13 cellular contexts compared by ENCODE assay signal in genomic region chr12:112149596-112149995, GRCh38. TPM values are rescaled to one million over a fixed set of nuclear protein-coding genes. Genes with fewer than 3 reads are reported as not detected.
A peak's percentile ranks its signal among the peaks of the same experiment; 100 is the strongest.
DNase-seq lines count a peak whose midpoint lies in the region; ATAC-seq and TF ChIP-seq lines count a peak whose summit lies in the region.
"Had no signal": no experiment of that assay in that cellular context is flagged by ENCODE, and none has a peak within 500 bp of the region (broad histone marks: within the 10 kb centered on the region; RNA-seq: fewer than 3 reads in every experiment).

No MANE protein-coding gene starts in this region.

- peak overlapping the region; percentile 47 for H3K27ac Mint-ChIP-seq in memory B cell
- H3K27ac Mint-ChIP-seq in activated T-helper 17 cell treated with anti-CD3 and anti-CD28 coated beads, Interleukin-2, amount 50 U/mL, for 72 hours: no peak overlapping the region

- H3K9me3 ChIP-seq in right atrium auricular region: no peaks in the 10 kb centered on the region
- H3K9me3 ChIP-seq: colonic mucosa had no signal

- H3K27me3 ChIP-seq in right atrium auricular region: no peaks in the 10 kb centered on the region
- H3K27me3 ChIP-seq: colonic mucosa had no signal

- DNase-seq in right atrium auricular region (ENCODE audit: low spot score) (peak; percentile 16), Right ventricle myocardium superior (no peak), ecto neural progenitor cell (ENCODE audit: low spot score) (peak; percentile 43), memory B cell (ENCODE audit: low spot score in 2 of 2) (no peak), NCI-H1048 (lab: John Stamatoyannopoulos, UW) (no peak), NCI-H2196 treated with DMSO at 0.1 percent for 48 hours (lab: John Stamatoyannopoulos, UW; ENCODE audit: unreplicated experiment) (no peak)
- DNase-seq: activated CD4-positive, CD25-positive, alpha-beta regulatory T cell; colonic mucosa; DMS 273 treated with DMSO at 0.1 percent for 48 hours; IMR-90 had no signal

- ATAC-seq in Right ventricle myocardium superior (ENCODE audit: poor library complexity): no peak
- ATAC-seq in memory B cell (ENCODE audit: low read depth): no peak
- ATAC-seq in activated T-helper 17 cell treated with anti-CD3 and anti-CD28 coated beads, Interleukin-2, amount 50 U/mL, for 72 hours (replicated peaks): no peak
- ATAC-seq in HG03457 (IDR thresholded peaks at IDR 0.05; ENCODE audit: unreplicated experiment): no peak

- no peaks in the 10 kb centered on the region for H3K9me3 Mint-ChIP-seq in memory B cell
- H3K9me3 Mint-ChIP-seq in activated T-helper 17 cell treated with anti-CD3 and anti-CD28 coated beads, Interleukin-2, amount 50 U/mL, for 72 hours: no peaks in the 10 kb centered on the region

- H3K36me3 Mint-ChIP-seq in memory B cell: peaks cover 37% of the 10 kb centered on the region
- H3K36me3 Mint-ChIP-seq in activated T-helper 17 cell treated with anti-CD3 and anti-CD28 coated beads, Interleukin-2, amount 50 U/mL, for 72 hours (ENCODE audit: low read depth): peaks cover 98% of the 10 kb centered on the region

- no peak overlapping the region for H3K4me3 ChIP-seq in right atrium auricular region
- H3K4me3 ChIP-seq: colonic mucosa, skin epidermis had no signal

- H3K4me1 ChIP-seq in right atrium auricular region: no peaks in the 10 kb centered on the region
- H3K4me1 ChIP-seq: colonic mucosa had no signal

- TF ChIP-seq CTCF in right atrium auricular region (IDR thresholded peaks at IDR 0.05): no peak

- peaks cover 10% of the 10 kb centered on the region for H3K4me1 Mint-ChIP-seq in memory B cell
- H3K4me1 Mint-ChIP-seq in activated T-helper 17 cell treated with anti-CD3 and anti-CD28 coated beads, Interleukin-2, amount 50 U/mL, for 72 hours: no peaks in the 10 kb centered on the region

- H3K27me3 Mint-ChIP-seq in memory B cell: no peaks in the 10 kb centered on the region
- no peaks in the 10 kb centered on the region for H3K27me3 Mint-ChIP-seq in activated T-helper 17 cell treated with anti-CD3 and anti-CD28 coated beads, Interleukin-2, amount 50 U/mL, for 72 hours

- no peak overlapping the region for H3K4me3 Mint-ChIP-seq in memory B cell
- no peak overlapping the region for H3K4me3 Mint-ChIP-seq in activated T-helper 17 cell treated with anti-CD3 and anti-CD28 coated beads, Interleukin-2, amount 50 U/mL, for 72 hours

- intact Hi-C loops in Right ventricle myocardium superior (cut with DNase I): no loop called here

- peaks cover 78% of the 10 kb centered on the region for H3K36me3 ChIP-seq in right atrium auricular region

- H3K27ac ChIP-seq in right atrium auricular region: no peak overlapping the region
- H3K27ac ChIP-seq: colonic mucosa had no signal

RNA-seq across cellular contexts. Expression of gene TRAFD1, which starts 24.2 kb away (rescaled TPM):
- 10 to 100 TPM; 17.9 to 26.5 TPM for total RNA-seq in right atrium auricular region
- 17.4 TPM for total RNA-seq in Right ventricle myocardium superior
- total RNA-seq in activated T-helper 17 cell treated with anti-CD3 and anti-CD28 coated beads, Interleukin-2, amount 50 U/mL, for 72 hours: 10 to 100 TPM; 29.7 to 50.0 TPM

RNA-seq across cellular contexts. Expression of gene NAA25, which starts 41.0 kb away (rescaled TPM):
- total RNA-seq in right atrium auricular region: 10 to 100 TPM in 1 of 2 donors, 1 to 10 TPM in 1; 8.8 to 11.2 TPM
- total RNA-seq in Right ventricle myocardium superior: 14.7 TPM
- total RNA-seq in activated T-helper 17 cell treated with anti-CD3 and anti-CD28 coated beads, Interleukin-2, amount 50 U/mL, for 72 hours: 10 to 100 TPM; 37.0 to 45.7 TPM

Comparison
In these comparisons a context has a peak if more than half of its experiments do, and no peak if none do; other contexts are left out.
1. DNase-seq: peak in right atrium auricular region (single experiment) and ecto neural progenitor cell (single experiment); none in Right ventricle myocardium superior (single experiment), memory B cell (0 of 2), NCI-H1048 (single experiment) and NCI-H2196 treated with DMSO at 0.1 percent for 48 hours (single experiment).